In the genomic region with DNA sequence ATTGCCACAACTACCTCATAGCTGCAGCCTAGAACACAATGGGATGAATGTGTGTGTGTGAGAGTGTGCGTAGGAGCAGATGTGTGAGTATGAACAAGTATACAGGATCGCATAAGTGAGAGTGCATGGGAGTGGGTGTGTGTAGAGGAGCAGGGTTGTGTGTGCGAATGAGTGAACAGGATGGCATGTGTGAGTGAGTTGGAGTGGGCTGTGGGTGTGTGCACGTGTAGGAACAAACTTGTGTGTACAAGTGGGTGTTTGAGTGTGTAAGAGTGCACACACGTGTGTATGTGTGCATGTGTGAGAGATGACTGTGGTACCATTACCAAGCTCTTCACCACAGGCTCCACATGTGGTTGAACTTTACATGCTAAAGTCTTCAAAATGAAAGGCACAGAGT, we compare ENCODE assay signal across 17 cellular contexts.
DNase-seq lines count a peak whose midpoint lies in the region; ATAC-seq, FAIRE-seq and TF ChIP-seq lines count a peak whose summit lies in the region.
"Had no signal": no experiment of that assay in that cellular context is flagged by ENCODE, and none has a peak within 500 bp of the region (broad histone marks: within the 10 kb centered on the region; RNA-seq: fewer than 3 reads in every experiment).

No MANE protein-coding gene starts in this region.

- no peak overlapping the region for H2BK5ac ChIP-seq in trophoblast cell (ENCODE audit: low read depth, low read length, poor library complexity)

- H3K9ac ChIP-seq in astrocyte (ENCODE audit: low read length) (no peak overlapping the region), trophoblast cell (ENCODE audit: low read length) (no peak overlapping the region), GM23248 (no peak overlapping the region)

- H3K27ac ChIP-seq in astrocyte (ENCODE audit: low read depth, low read length) (no peak overlapping the region), trophoblast cell (ENCODE audit: low read depth, low read length) (no peak overlapping the region), GM23248 (no peak overlapping the region)
- H3K27ac ChIP-seq: coronary artery, RWPE1 had no signal

- H3K27ac Mint-ChIP-seq in astrocyte (ENCODE audit: unreplicated experiment), result no peak overlapping the region
- H3K27ac Mint-ChIP-seq: H9 had no signal

- ATAC-seq in activated T-cell treated with anti-CD3 and anti-CD28 coated beads, Interleukin-2, amount 50 U/mL, for 4 hours, result no peak
- ATAC-seq: naive thymus-derived CD8-positive, alpha-beta T cell had no signal

- no peak overlapping the region for H2BK120ac ChIP-seq in trophoblast cell (ENCODE audit: insufficient read depth, low read length, poor library complexity)

- no peaks in the 10 kb centered on the region for H3K9me3 Mint-ChIP-seq in activated T-cell treated with anti-CD3 and anti-CD28 coated beads, Interleukin-2, amount 50 U/mL, for 4 hours
- no peaks in the 10 kb centered on the region for H3K9me3 Mint-ChIP-seq in astrocyte (ENCODE audit: unreplicated experiment)
- H3K9me3 Mint-ChIP-seq: H9; naive thymus-derived CD8-positive, alpha-beta T cell had no signal

- no peak overlapping the region for H4K12ac ChIP-seq in trophoblast cell (ENCODE audit: low read depth, low read length)

- in situ Hi-C loops in GM23248 (cut with MboI), result no loop called here
- in situ Hi-C loops in ACHN (cut with HindIII; ENCODE audit: low pct_ligation_motif_present, low pct_unique_long_range_greater_than_20kb, low sequenced_read_pairs), result no loop called here

- H3K4me1 ChIP-seq in astrocyte (ENCODE audit: insufficient read depth, low read length), result peaks cover 22% of the 10 kb centered on the region
- peaks cover 25 to 26% of the 10 kb centered on the region in 2 experiments for H3K4me1 ChIP-seq in trophoblast cell (ENCODE audit: control insufficient read depth in 1 of 2, insufficient read depth in 2 of 2, low read length in 2 of 2)
- peaks cover 11% of the 10 kb centered on the region for H3K4me1 ChIP-seq in GM23248 (ENCODE audit: insufficient read depth)

- no peak overlapping the region for H3K14ac ChIP-seq in trophoblast cell (ENCODE audit: low read length)

- H3K36me3 ChIP-seq in astrocyte (ENCODE audit: insufficient read depth, low read length) (no peaks in the 10 kb centered on the region), trophoblast cell (ENCODE audit: control insufficient read depth in 1 of 2, insufficient read depth in 2 of 2, low read length in 2 of 2) (no peaks in the 10 kb centered on the region), GM23248 (ENCODE audit: low read depth) (no peaks in the 10 kb centered on the region)
- H3K36me3 ChIP-seq: WERI-Rb-1 had no signal

- H4K20me1 ChIP-seq in astrocyte (ENCODE audit: insufficient read depth, low read length) (peaks cover 53% of the 10 kb centered on the region), GM23248 (ENCODE audit: insufficient read depth) (no peaks in the 10 kb centered on the region)

- H3K36me3 Mint-ChIP-seq in activated T-cell treated with anti-CD3 and anti-CD28 coated beads, Interleukin-2, amount 50 U/mL, for 4 hours (ENCODE audit: insufficient read depth), result peaks cover 46% of the 10 kb centered on the region
- H3K36me3 Mint-ChIP-seq in astrocyte (ENCODE audit: low read depth, unreplicated experiment), result no peaks in the 10 kb centered on the region
- H3K36me3 Mint-ChIP-seq: naive thymus-derived CD8-positive, alpha-beta T cell had no signal

- H3K9me3 ChIP-seq in astrocyte (ENCODE audit: insufficient read depth, low read depth, low read length) (no peaks in the 10 kb centered on the region), trophoblast cell (ENCODE audit: insufficient read depth, low read depth, low read length) (peaks cover 3% of the 10 kb centered on the region), GM23248 (ENCODE audit: low read depth) (no peaks in the 10 kb centered on the region)

- H2AK5ac ChIP-seq in trophoblast cell (ENCODE audit: low read length), result no peak overlapping the region

- peak overlapping the region; percentile 38 for H3K23ac ChIP-seq in trophoblast cell (ENCODE audit: low read length)

- H2AFZ ChIP-seq in astrocyte (ENCODE audit: low read depth, low read length), result no peak overlapping the region
- H2AFZ ChIP-seq in trophoblast cell (ENCODE audit: insufficient read depth, low read length, poor library complexity), result no peak overlapping the region
- H2AFZ ChIP-seq in GM23248, result no peak overlapping the region

- H3K79me2 ChIP-seq in astrocyte (ENCODE audit: insufficient read depth, low read length), result peaks cover 66% of the 10 kb centered on the region
- H3K79me2 ChIP-seq in trophoblast cell (ENCODE audit: control insufficient read depth, insufficient read depth, low read length, poor library complexity), result no peaks in the 10 kb centered on the region
- peaks cover 38% of the 10 kb centered on the region for H3K79me2 ChIP-seq in GM23248 (ENCODE audit: insufficient read depth)

- H3K27me3 ChIP-seq in astrocyte (ENCODE audit: insufficient read depth, low read length) (no peaks in the 10 kb centered on the region), trophoblast cell (ENCODE audit: insufficient read depth, low read length) (peaks cover 7% of the 10 kb centered on the region), GM23248 (replicated peaks; ENCODE audit: insufficient read depth) (no peaks in the 10 kb centered on the region)

- H2BK12ac ChIP-seq in trophoblast cell (ENCODE audit: low read length), result no peak overlapping the region

- H4K8ac ChIP-seq in trophoblast cell (ENCODE audit: low read depth, low read length), result no peak overlapping the region

- peaks cover 73% of the 10 kb centered on the region for H3K4me1 Mint-ChIP-seq in activated T-cell treated with anti-CD3 and anti-CD28 coated beads, Interleukin-2, amount 50 U/mL, for 4 hours (ENCODE audit: low read depth)
- H3K4me1 Mint-ChIP-seq in astrocyte (ENCODE audit: low read depth, unreplicated experiment), result peaks cover 18% of the 10 kb centered on the region

- H3F3A ChIP-seq in GM23248 (ENCODE audit: insufficient read depth), result 0 out of 2 replicates have a peak, but pooled peaks cover 4% of the 10 kb centered on the region

- DNase-seq in activated T-cell treated with anti-CD3 and anti-CD28 coated beads, Interleukin-2, amount 50 U/mL, for 4 hours, result no peak
- DNase-seq in activated T-cell treated with anti-CD3 and anti-CD28 coated beads for 4 hours (no peak), GM19239 (ENCODE audit: insufficient read length, low spot score) (no peak), astrocyte (ENCODE audit: low read depth) (no peak), trophoblast cell (no peak), GM23248 (no peak), iPS-NIHi7 (ENCODE audit: extremely low spot score) (no peak), ACHN (no peak)
- DNase-seq: Calu3; H9; NCI-H146; NK-92 treated with Interleukin-12 subunit alpha and Interleukin-12 subunit beta, amount 100 ng/mL, for 24 hours; WERI-Rb-1 had no signal

- H3K4ac ChIP-seq in trophoblast cell (ENCODE audit: low read depth, low read length), result no peak overlapping the region

- FAIRE-seq in GM19239 (lab: Jason Lieb, UNC), result peak; percentile 44
- no peak for FAIRE-seq in astrocyte (lab: Jason Lieb, UNC)
- FAIRE-seq: frontal cortex had no signal

- H3K27me3 Mint-ChIP-seq in activated T-cell treated with anti-CD3 and anti-CD28 coated beads, Interleukin-2, amount 50 U/mL, for 4 hours (ENCODE audit: low read depth), result no peaks in the 10 kb centered on the region
- peaks cover 21% of the 10 kb centered on the region for H3K27me3 Mint-ChIP-seq in astrocyte (ENCODE audit: low read depth, unreplicated experiment)
- H3K27me3 Mint-ChIP-seq: naive thymus-derived CD8-positive, alpha-beta T cell had no signal

- 100% methylated on average over 1 of the region's 5 CpGs for WGBS in trophoblast cell (ENCODE audit: extremely low coverage, insufficient coverage, insufficient read length)
- WGBS in GM23248 (ENCODE audit: low coverage in 1 of 2, low lambda C conversion rate in 2 of 2, missing lambda C conversion rate in 2 of 2), 2 experiments, result 98 to 99% methylated on average over 5 of the region's 5 CpGs

- H4K91ac ChIP-seq in trophoblast cell (ENCODE audit: low read depth, low read length), result no peak overlapping the region

- peaks cover 8% of the 10 kb centered on the region for H3K79me1 ChIP-seq in trophoblast cell (ENCODE audit: low read length)

- H3K4me3 ChIP-seq in astrocyte (ENCODE audit: insufficient read depth, low read depth, low read length) (no peak overlapping the region), trophoblast cell (ENCODE audit: low read depth, low read length) (no peak overlapping the region), GM23248 (no peak overlapping the region)
- H3K4me3 ChIP-seq: coronary artery had no signal

- H3K4me3 Mint-ChIP-seq in activated T-cell treated with anti-CD3 and anti-CD28 coated beads, Interleukin-2, amount 50 U/mL, for 4 hours, result peak overlapping the region; percentile 97
- H3K4me3 Mint-ChIP-seq in astrocyte (ENCODE audit: unreplicated experiment), result no peak overlapping the region
- H3K4me3 Mint-ChIP-seq: H9 had no signal

- H3K4me2 ChIP-seq in astrocyte (ENCODE audit: low read length) (peak overlapping the region; percentile 95), trophoblast cell (ENCODE audit: low read length) (no peak overlapping the region), GM23248 (ENCODE audit: unreplicated experiment) (no peak overlapping the region)

- no peak overlapping the region for H3K18ac ChIP-seq in trophoblast cell (ENCODE audit: low read length)

- no peak for TF ChIP-seq CTCF in astrocyte (IDR thresholded peaks at IDR 0.05; ENCODE audit: insufficient read depth, low read depth, low read length)

- H3K9me2 ChIP-seq in GM23248 (ENCODE audit: insufficient read depth), result no peaks in the 10 kb centered on the region
